In genomic region chr7:24819916-24820689, GRCh38 we compare ENCODE assay signal across 8 cellular contexts.
DNase-seq lines count a peak whose midpoint lies in the region; ATAC-seq, FAIRE-seq and TF ChIP-seq lines count a peak whose summit lies in the region.

No MANE protein-coding gene starts in this region.

- intact Hi-C loops in activated T-helper 2 cell treated with anti-CD3 and anti-CD28 coated beads, Interferon-gamma antibody, Interleukin-2, Interleukin-4, amounts not matched to agents 10 μg/mL and 5 μg/mL and 100 μg/mL, durations not matched to agents 14 hours and 24 hours and 36 hours (cut with micrococcal nuclease) = loop anchor here (1.0 kb wide), 1 partner anchor 250 kb away; no protein-coding TSS in a partner anchor
- intact Hi-C loops in pancreas (cut with DNase I) = loop anchor here (10.0 kb wide), 4 partner anchors 245 to 285 kb away; no protein-coding TSS in a partner anchor

- H3K4me3 ChIP-seq in RWPE2 (ENCODE audit: severe bottlenecking) (no peak overlapping the region), pancreas (no peak overlapping the region), thymus (ENCODE audit: low read length) (peak overlapping the region; percentile 33)

- no peaks in the 10 kb centered on the region for H3K27me3 Mint-ChIP-seq in activated T-helper 2 cell treated with anti-CD3 and anti-CD28 coated beads, Interferon-gamma antibody, Interleukin-2, Interleukin-4, amounts not matched to agents 10 μg/mL and 5 μg/mL and 100 μg/mL, durations not matched to agents 14 hours and 24 hours and 36 hours (ENCODE audit: low read depth)

- H3K36me3 Mint-ChIP-seq in activated T-helper 2 cell treated with anti-CD3 and anti-CD28 coated beads, Interferon-gamma antibody, Interleukin-2, Interleukin-4, amounts not matched to agents 10 μg/mL and 5 μg/mL and 100 μg/mL, durations not matched to agents 14 hours and 24 hours and 36 hours (ENCODE audit: low read depth) = peaks cover 69% of the 10 kb centered on the region

- H3K4me1 Mint-ChIP-seq in activated T-helper 2 cell treated with anti-CD3 and anti-CD28 coated beads, Interferon-gamma antibody, Interleukin-2, Interleukin-4, amounts not matched to agents 10 μg/mL and 5 μg/mL and 100 μg/mL, durations not matched to agents 14 hours and 24 hours and 36 hours (ENCODE audit: low read depth) = peaks cover 43% of the 10 kb centered on the region

- H3K27ac ChIP-seq in RWPE2 (ENCODE audit: poor library complexity, severe bottlenecking) = peak overlapping the region; percentile 97
- peak overlapping the region in 2 of 4 donors; percentile 3 to 41 for H3K27ac ChIP-seq in pancreas
- peak overlapping the region; percentile 58 for H3K27ac ChIP-seq in thymus (ENCODE audit: low read depth)

- ATAC-seq in RWPE2 (ENCODE audit: low read depth) = peak; percentile 59
- peak; percentile 94 to 98 (median 97) for ATAC-seq in pancreas

- TF ChIP-seq CTCF in RWPE2 (IDR thresholded peaks at IDR 0.05; ENCODE audit: poor library complexity, severe bottlenecking) = peak; percentile 96
- TF ChIP-seq CTCF in pancreas (IDR thresholded peaks at IDR 0.05) = peak; percentile 68 to 84 (median 77)

- peak; percentile 88 for FAIRE-seq in H54 (lab: Jason Lieb, UNC)
- peak; percentile 29 for FAIRE-seq in pancreas (lab: Jason Lieb, UNC)

- H3K27ac Mint-ChIP-seq in activated T-helper 2 cell treated with anti-CD3 and anti-CD28 coated beads, Interferon-gamma antibody, Interleukin-2, Interleukin-4, amounts not matched to agents 10 μg/mL and 5 μg/mL and 100 μg/mL, durations not matched to agents 14 hours and 24 hours and 36 hours = peak overlapping the region; percentile 97

- DNase-seq in ELR (ENCODE audit: low read depth) = peak; percentile 95
- peak; percentile 77 for DNase-seq in H54 (ENCODE audit: insufficient read length, low spot score)
- peak; percentile 73 for DNase-seq in LoVo (ENCODE audit: low spot score)
- DNase-seq in RWPE2 (ENCODE audit: low spot score) = peak; percentile 83
- peak; percentile 71 for DNase-seq in activated T-helper 2 cell treated with anti-CD3 and anti-CD28 coated beads, Interferon-gamma antibody, Interleukin-2, Interleukin-4, amounts not matched to agents 10 μg/mL and 5 μg/mL and 100 μg/mL, durations not matched to agents 14 hours and 24 hours and 36 hours (ENCODE audit: low spot score)
- peak; percentile 87 for DNase-seq in fibroblast of the conjunctiva (ENCODE audit: low read depth)
- DNase-seq in pancreas = peak; percentile 80 to 90 (median 84)

- H3K27me3 ChIP-seq in RWPE2 (ENCODE audit: insufficient read depth, poor library complexity, severe bottlenecking) (no peaks in the 10 kb centered on the region), pancreas (no peaks in the 10 kb centered on the region), thymus (ENCODE audit: control insufficient read depth, insufficient read depth) (no peaks in the 10 kb centered on the region)

- H3K9me3 Mint-ChIP-seq in activated T-helper 2 cell treated with anti-CD3 and anti-CD28 coated beads, Interferon-gamma antibody, Interleukin-2, Interleukin-4, amounts not matched to agents 10 μg/mL and 5 μg/mL and 100 μg/mL, durations not matched to agents 14 hours and 24 hours and 36 hours = no peaks in the 10 kb centered on the region

- 7 to 8% methylated on average over 11 of the region's 11 CpGs for WGBS in pancreas, 2 donors
- WGBS in thymus = 20% methylated on average over 11 of the region's 11 CpGs

- no peaks in the 10 kb centered on the region for H3K9me3 ChIP-seq in RWPE2 (ENCODE audit: severe bottlenecking)
- H3K9me3 ChIP-seq in pancreas = no peaks in the 10 kb centered on the region
- H3K9me3 ChIP-seq in thymus (ENCODE audit: control insufficient read depth) = no peaks in the 10 kb centered on the region

- TF ChIP-seq POLR2A in H54 (IDR thresholded peaks at IDR 0.05; ENCODE audit: low read depth, low read length) = no peak

- H3K4me1 ChIP-seq in RWPE2 (ENCODE audit: insufficient read depth, poor library complexity, severe bottlenecking) (peaks cover 27% of the 10 kb centered on the region), pancreas (peaks cover 3 to 13% (median 9%) of the 10 kb centered on the region in 3 donors), thymus (ENCODE audit: control insufficient read depth, insufficient read depth, low read length) (peaks cover 14% of the 10 kb centered on the region)

- H3K36me3 ChIP-seq in RWPE2 (ENCODE audit: low read depth) (peaks cover 52% of the 10 kb centered on the region), pancreas (no peaks in the 10 kb centered on the region), thymus (ENCODE audit: control insufficient read depth, insufficient read depth) (no peaks in the 10 kb centered on the region)

- H3K4me3 Mint-ChIP-seq in activated T-helper 2 cell treated with anti-CD3 and anti-CD28 coated beads, Interferon-gamma antibody, Interleukin-2, Interleukin-4, amounts not matched to agents 10 μg/mL and 5 μg/mL and 100 μg/mL, durations not matched to agents 14 hours and 24 hours and 36 hours (ENCODE audit: low read depth) = peak overlapping the region; percentile 69
